ENCODE assay signal across 8 cellular contexts in genomic region chr3:11601446-11602241, GRCh38. TPM values are rescaled to one million over a fixed set of nuclear protein-coding genes. Genes with fewer than 3 reads are reported as not detected.
DNase-seq lines count a peak whose midpoint lies in the region; ATAC-seq and TF ChIP-seq lines count a peak whose summit lies in the region.

No MANE protein-coding gene starts in this region.

- peak; percentile 92 for ATAC-seq in GM21576 (IDR thresholded peaks at IDR 0.05; ENCODE audit: unreplicated experiment)
- ATAC-seq in natural killer cell treated with Interleukin-12 subunit alpha and Interleukin-12 subunit beta and Interleukin-15 and Interleukin-18, amount 100 ng/mL, for 72 hours: peak; percentile 64 to 65

- in situ Hi-C loops in G401 (cut with HindIII; ENCODE audit: low sequenced_read_pairs): loop anchor here (5.0 kb wide), 1 partner anchor 36 kb away; no protein-coding TSS in a partner anchor

- DNase-seq in GM10266 (ENCODE audit: extremely low spot score) (peak; percentile 74), chondrocyte (ENCODE audit: low spot score) (no peak), retina (no peak), NCI-H748 treated with DMSO at 0.1 percent for 48 hours (lab: John Stamatoyannopoulos, UW) (no peak), G401 (ENCODE audit: low spot score) (no peak)
- DNase-seq in natural killer cell treated with Interleukin-12 subunit alpha and Interleukin-12 subunit beta and Interleukin-15 and Interleukin-18, amount 100 ng/mL, for 72 hours (ENCODE audit: low spot score): no peak

- H3K27me3 Mint-ChIP-seq in IgD-negative memory B cell: no peaks in the 10 kb centered on the region
- no peaks in the 10 kb centered on the region for H3K27me3 Mint-ChIP-seq in chondrocyte (ENCODE audit: low read depth)
- H3K27me3 Mint-ChIP-seq in natural killer cell treated with Interleukin-12 subunit alpha and Interleukin-12 subunit beta and Interleukin-15 and Interleukin-18, amount 100 ng/mL, for 72 hours: no peaks in the 10 kb centered on the region

- no peak for TF ChIP-seq CTCF in GM10266 (IDR thresholded peaks at IDR 0.05; ENCODE audit: control insufficient read depth, insufficient read depth, low read depth, missing control alignments)
- TF ChIP-seq CTCF in chondrocyte (IDR thresholded peaks at IDR 0.05): no peak

- H3K9me3 Mint-ChIP-seq in IgD-negative memory B cell: peaks cover 0 to 2% (median 0%) of the 10 kb centered on the region in 3 donors
- H3K9me3 Mint-ChIP-seq in chondrocyte (ENCODE audit: low read depth): no peaks in the 10 kb centered on the region
- H3K9me3 Mint-ChIP-seq in natural killer cell treated with Interleukin-12 subunit alpha and Interleukin-12 subunit beta and Interleukin-15 and Interleukin-18, amount 100 ng/mL, for 72 hours: no peaks in the 10 kb centered on the region

- H3K4me1 Mint-ChIP-seq in IgD-negative memory B cell (peaks cover 29 to 66% (median 39%) of the 10 kb centered on the region in 3 donors), chondrocyte (ENCODE audit: low read depth) (peaks cover 90% of the 10 kb centered on the region)
- H3K4me1 Mint-ChIP-seq in natural killer cell treated with Interleukin-12 subunit alpha and Interleukin-12 subunit beta and Interleukin-15 and Interleukin-18, amount 100 ng/mL, for 72 hours (ENCODE audit: low read depth in 2 of 2): peaks cover 20 to 32% of the 10 kb centered on the region in 2 donors

- peaks cover 8% of the 10 kb centered on the region for H3K36me3 Mint-ChIP-seq in IgD-negative memory B cell
- H3K36me3 Mint-ChIP-seq in chondrocyte (ENCODE audit: low read depth): peaks cover 26% of the 10 kb centered on the region
- H3K36me3 Mint-ChIP-seq in natural killer cell treated with Interleukin-12 subunit alpha and Interleukin-12 subunit beta and Interleukin-15 and Interleukin-18, amount 100 ng/mL, for 72 hours: peaks cover 15% of the 10 kb centered on the region

- H3K27ac Mint-ChIP-seq in IgD-negative memory B cell (peak overlapping the region; percentile 73 to 95 (median 94)), chondrocyte (ENCODE audit: unreplicated experiment) (peak overlapping the region; percentile 100)
- H3K27ac Mint-ChIP-seq in natural killer cell treated with Interleukin-12 subunit alpha and Interleukin-12 subunit beta and Interleukin-15 and Interleukin-18, amount 100 ng/mL, for 72 hours: no peak overlapping the region

- peak overlapping the region; percentile 39 to 94 (median 82) for H3K4me3 Mint-ChIP-seq in IgD-negative memory B cell
- H3K4me3 Mint-ChIP-seq in chondrocyte (ENCODE audit: unreplicated experiment): peak overlapping the region; percentile 44
- H3K4me3 Mint-ChIP-seq in natural killer cell treated with Interleukin-12 subunit alpha and Interleukin-12 subunit beta and Interleukin-15 and Interleukin-18, amount 100 ng/mL, for 72 hours: no peak overlapping the region

RNA-seq across cellular contexts. Expression of gene VGLL4, which starts 42.1 kb away (rescaled TPM):
- polyA plus RNA-seq in IgD-negative memory B cell: 28.6 TPM
- total RNA-seq in chondrocyte: 102 to 141 TPM (median 141 TPM) in 3 replicates
- 10 to 100 TPM; 50.4 to 52.9 TPM for total RNA-seq in natural killer cell treated with Interleukin-12 subunit alpha and Interleukin-12 subunit beta and Interleukin-15 and Interleukin-18, amount 100 ng/mL, for 72 hours
- total RNA-seq in G401 (2014; rRNA removed; shearing (Covaris generic)): 84.7 and 93.2 TPM in 2 replicates

Comparison
In these comparisons a context has a peak if more than half of its experiments do, and no peak if none do; other contexts are left out.
1. H3K27ac Mint-ChIP-seq: peak in IgD-negative memory B cell (3 of 3) and chondrocyte (single experiment); none in natural killer cell treated with Interleukin-12 subunit alpha and Interleukin-12 subunit beta and Interleukin-15 and Interleukin-18, amount 100 ng/mL, for 72 hours (0 of 2).